ENCODE assay signal across 11 cellular contexts in genomic region chr10:35236739-35237138, GRCh38.
DNase-seq lines count a peak whose midpoint lies in the region; ATAC-seq and TF ChIP-seq lines count a peak whose summit lies in the region.
"Had no signal": no experiment of that assay in that cellular context is flagged by ENCODE, and none has a peak within 500 bp of the region (broad histone marks: within the 10 kb centered on the region; RNA-seq: fewer than 3 reads in every experiment).

No MANE protein-coding gene starts in this region.

- no peaks in the 10 kb centered on the region for H3K36me3 Mint-ChIP-seq in WTC11

- H3K4me1 Mint-ChIP-seq in WTC11: no peaks in the 10 kb centered on the region

- H3K27me3 Mint-ChIP-seq in WTC11 (ENCODE audit: low read depth): no peaks in the 10 kb centered on the region

- no peak overlapping the region for H3K27ac ChIP-seq in caudate nucleus (ENCODE audit: low read depth, low read length)

- CTCF ChIA-PET in WTC11 (lab: Charles Lee): no interaction called here

- DNase-seq in D341Med (ENCODE audit: low spot score) (peak; percentile 55), HT1080 (ENCODE audit: low read depth) (peak; percentile 32), WTC11 (ENCODE audit: low spot score) (peak; percentile 22), left kidney (ENCODE audit: low read depth, low spot score) (peak; percentile 62), caudate nucleus (lab: John Stamatoyannopoulos, UW) (no peak), NCI-H524 treated with DMSO at 0.1 percent for 48 hours (lab: John Stamatoyannopoulos, UW) (no peak)
- DNase-seq: activated gamma-delta T cell, NCI-H345 had no signal

- no peak overlapping the region for H3K27ac Mint-ChIP-seq in WTC11
- H3K27ac Mint-ChIP-seq: T-helper 2 cell treated with Interferon-gamma antibody and Interleukin-4, amounts not matched to agents 5 μg/mL and 100 μg/mL, for 36 hours had no signal

- POLR2A ChIA-PET in WTC11 (lab: Charles Lee): no interaction called here

- H3K9me3 Mint-ChIP-seq in WTC11: no peaks in the 10 kb centered on the region
- H3K9me3 Mint-ChIP-seq: T-helper 2 cell treated with Interferon-gamma antibody and Interleukin-4, amounts not matched to agents 5 μg/mL and 100 μg/mL, for 36 hours had no signal

- no peak overlapping the region for H3K4me3 Mint-ChIP-seq in WTC11
- H3K4me3 Mint-ChIP-seq: T-helper 2 cell treated with Interferon-gamma antibody and Interleukin-4, amounts not matched to agents 5 μg/mL and 100 μg/mL, for 36 hours had no signal

- ATAC-seq in WTC11 (peak; percentile 59; the same call in 1 of the 2 replicates), esophagus mucosa (no peak), GM18502 (IDR thresholded peaks at IDR 0.05; ENCODE audit: poor library complexity, unreplicated experiment) (no peak)

- TF ChIP-seq CTCF in WTC11 (IDR thresholded peaks at IDR 0.05): no peak

TF ChIP-seq in WTC11, 78 proteins besides CTCF, POLR2A, EP300 and RAD21:
- TF ChIP-seq, protein P1, sequence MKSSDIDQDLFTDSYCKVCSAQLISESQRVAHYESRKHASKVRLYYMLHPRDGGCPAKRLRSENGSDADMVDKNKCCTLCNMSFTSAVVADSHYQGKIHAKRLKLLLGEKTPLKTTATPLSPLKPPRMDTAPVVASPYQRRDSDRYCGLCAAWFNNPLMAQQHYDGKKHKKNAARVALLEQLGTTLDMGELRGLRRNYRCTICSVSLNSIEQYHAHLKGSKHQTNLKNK (CRISPR knock-in tag; IDR thresholded peaks at IDR 0.05): no peak
- TF ChIP-seq, protein P2, sequence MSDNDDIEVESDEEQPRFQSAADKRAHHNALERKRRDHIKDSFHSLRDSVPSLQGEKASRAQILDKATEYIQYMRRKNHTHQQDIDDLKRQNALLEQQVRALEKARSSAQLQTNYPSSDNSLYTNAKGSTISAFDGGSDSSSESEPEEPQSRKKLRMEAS (CRISPR knock-in tag; IDR thresholded peaks at IDR 0.05): no peak
- no peak for TF ChIP-seq NR3C1 (CRISPR knock-in tag; conservative IDR thresholded peaks at IDR 0.05; ENCODE audit: low read depth)
- no peak for TF ChIP-seq FOXK1 (CRISPR knock-in tag; IDR thresholded peaks at IDR 0.05)
- TF ChIP-seq IRF2 (CRISPR knock-in tag; IDR thresholded peaks at IDR 0.05; ENCODE audit: borderline replicate concordance, low read depth): no peak
- TF ChIP-seq ESRRA (CRISPR knock-in tag; IDR thresholded peaks at IDR 0.05; ENCODE audit: borderline replicate concordance): no peak
- no peak for TF ChIP-seq JAZF1 (CRISPR knock-in tag; IDR thresholded peaks at IDR 0.05)
- TF ChIP-seq, protein P3, sequence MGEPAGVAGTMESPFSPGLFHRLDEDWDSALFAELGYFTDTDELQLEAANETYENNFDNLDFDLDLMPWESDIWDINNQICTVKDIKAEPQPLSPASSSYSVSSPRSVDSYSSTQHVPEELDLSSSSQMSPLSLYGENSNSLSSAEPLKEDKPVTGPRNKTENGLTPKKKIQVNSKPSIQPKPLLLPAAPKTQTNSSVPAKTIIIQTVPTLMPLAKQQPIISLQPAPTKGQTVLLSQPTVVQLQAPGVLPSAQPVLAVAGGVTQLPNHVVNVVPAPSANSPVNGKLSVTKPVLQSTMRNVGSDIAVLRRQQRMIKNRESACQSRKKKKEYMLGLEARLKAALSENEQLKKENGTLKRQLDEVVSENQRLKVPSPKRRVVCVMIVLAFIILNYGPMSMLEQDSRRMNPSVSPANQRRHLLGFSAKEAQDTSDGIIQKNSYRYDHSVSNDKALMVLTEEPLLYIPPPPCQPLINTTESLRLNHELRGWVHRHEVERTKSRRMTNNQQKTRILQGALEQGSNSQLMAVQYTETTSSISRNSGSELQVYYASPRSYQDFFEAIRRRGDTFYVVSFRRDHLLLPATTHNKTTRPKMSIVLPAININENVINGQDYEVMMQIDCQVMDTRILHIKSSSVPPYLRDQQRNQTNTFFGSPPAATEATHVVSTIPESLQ (CRISPR knock-in tag; IDR thresholded peaks at IDR 0.05): no peak
- no peak for TF ChIP-seq EMX1 (CRISPR knock-in tag; IDR thresholded peaks at IDR 0.05)
- TF ChIP-seq, protein P4, sequence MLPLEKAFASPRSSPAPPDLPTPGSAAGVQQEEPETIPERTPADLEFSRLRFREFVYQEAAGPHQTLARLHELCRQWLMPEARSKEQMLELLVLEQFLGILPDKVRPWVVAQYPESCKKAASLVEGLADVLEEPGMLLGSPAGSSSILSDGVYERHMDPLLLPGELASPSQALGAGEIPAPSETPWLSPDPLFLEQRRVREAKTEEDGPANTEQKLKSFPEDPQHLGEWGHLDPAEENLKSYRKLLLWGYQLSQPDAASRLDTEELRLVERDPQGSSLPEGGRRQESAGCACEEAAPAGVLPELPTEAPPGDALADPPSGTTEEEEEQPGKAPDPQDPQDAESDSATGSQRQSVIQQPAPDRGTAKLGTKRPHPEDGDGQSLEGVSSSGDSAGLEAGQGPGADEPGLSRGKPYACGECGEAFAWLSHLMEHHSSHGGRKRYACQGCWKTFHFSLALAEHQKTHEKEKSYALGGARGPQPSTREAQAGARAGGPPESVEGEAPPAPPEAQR (CRISPR knock-in tag; IDR thresholded peaks at IDR 0.05): no peak
- no peak for TF ChIP-seq NFATC4 (CRISPR knock-in tag; IDR thresholded peaks at IDR 0.05)
- TF ChIP-seq CREB1 (CRISPR knock-in tag; IDR thresholded peaks at IDR 0.05): no peak

Comparison
In these comparisons a context has a peak if more than half of its experiments do, and no peak if none do; other contexts are left out.
1. DNase-seq: peak in D341Med (single experiment), HT1080 (single experiment), WTC11 (single experiment) and left kidney (single experiment); none in caudate nucleus (0 of 61) and NCI-H524 treated with DMSO at 0.1 percent for 48 hours (single experiment).